In genomic region chr15:75666823-75667501, GRCh38 we compare ENCODE assay signal across 9 cellular contexts. TPM values are rescaled to one million over a fixed set of nuclear protein-coding genes. Genes with fewer than 3 reads are reported as not detected.
DNase-seq lines count a peak whose midpoint lies in the region; ATAC-seq and TF ChIP-seq lines count a peak whose summit lies in the region.
"Had no signal": no experiment of that assay in that cellular context is flagged by ENCODE, and none has a peak within 500 bp of the region (broad histone marks: within the 10 kb centered on the region; RNA-seq: fewer than 3 reads in every experiment).

No MANE protein-coding gene starts in this region.

- no peak for TF ChIP-seq POLR2A in erythroblast (IDR thresholded peaks at IDR 0.05; ENCODE audit: low read length)

- no peaks in the 10 kb centered on the region for H3K27me3 ChIP-seq in BJ (ENCODE audit: control insufficient read depth, insufficient read depth, low read length)
- no peaks in the 10 kb centered on the region for H3K27me3 ChIP-seq in esophagus (ENCODE audit: control insufficient read depth in 1 of 2, insufficient read depth in 2 of 2, low read length in 2 of 2)

- no peaks in the 10 kb centered on the region for H3K9me3 ChIP-seq in esophagus (ENCODE audit: control insufficient read depth in 2 of 2, insufficient read depth in 1 of 2, low read depth in 1 of 2, low read length in 1 of 2)

- POLR2A ChIA-PET in BJ (lab: Charles Lee): interaction anchor here (0.5 kb wide), 1 partner anchor 20 kb away, joined by 3 read pairs; no protein-coding TSS in a partner anchor

- H3K4me1 ChIP-seq in esophagus (ENCODE audit: control insufficient read depth in 2 of 2, insufficient read depth in 2 of 2, low read length in 1 of 2): peaks cover 0 to 38% of the 10 kb centered on the region in 2 donors

- no peak for TF ChIP-seq CTCF in BJ (IDR thresholded peaks at IDR 0.05; ENCODE audit: insufficient read depth, low read depth, low read length)
- TF ChIP-seq CTCF in omental fat pad (IDR thresholded peaks at IDR 0.05): no peak

- H3K4me3 ChIP-seq in BJ (ENCODE audit: low read depth, low read length) (no peak overlapping the region), esophagus (ENCODE audit: low read depth in 1 of 2, low read length in 2 of 2) (no peak overlapping the region)

- DNase-seq in BJ (ENCODE audit: low read depth): peak; percentile 98
- peak; percentile 57 for DNase-seq in NCI-H69 (lab: John Stamatoyannopoulos, UW)
- no peak for DNase-seq in omental fat pad (ENCODE audit: low spot score)
- DNase-seq in erythroblast (lab: John Stamatoyannopoulos, UW): no peak
- no peak for DNase-seq in NCI-H82 treated with DMSO at 0.1 percent for 48 hours (lab: John Stamatoyannopoulos, UW; ENCODE audit: unreplicated experiment)

- 41 to 51% methylated on average over 15 of the region's 15 CpGs for WGBS in esophagus, 2 donors

- H3K36me3 ChIP-seq in BJ (ENCODE audit: control insufficient read depth, insufficient read depth, low read length) (peaks cover 3% of the 10 kb centered on the region), esophagus (ENCODE audit: control insufficient read depth in 2 of 2, insufficient read depth in 2 of 2, low read length in 1 of 2) (peaks cover 0 to 3% of the 10 kb centered on the region in 2 donors)

- peak overlapping the region; percentile 86 to 98 for H3K27ac ChIP-seq in esophagus (ENCODE audit: low read depth in 2 of 2, low read length in 1 of 2)

- CTCF ChIA-PET in BJ (lab: Yijun Ruan, JAX): interaction anchor here (0.8 to 3.4 kb wide), 5 partner anchors 13 to 158 kb away, joined by 3 to 10 read pairs (median 3); partner anchors contain the start of genes IMP3 and SNX33

- ATAC-seq in omental fat pad (ENCODE audit: low FRiP score): peak; percentile 29
- no peak for ATAC-seq in GM18517 (IDR thresholded peaks at IDR 0.05; ENCODE audit: unreplicated experiment)
- ATAC-seq in GM19035 (IDR thresholded peaks at IDR 0.05; ENCODE audit: unreplicated experiment): no peak

RNA-seq across cellular contexts. Expression of gene SNX33, which starts 19.2 kb away (rescaled TPM):
- polyA plus RNA-seq in BJ (2011; rRNA removed) (17.3 and 23.5 TPM in 2 replicates), esophagus (10 to 100 TPM; 24.0 to 43.4 TPM)
- polyA minus RNA-seq in BJ (2011; rRNA and poly(A)+ RNA removed): 31.3 and 33.2 TPM in 2 replicates
- total RNA-seq in omental fat pad: 10 to 100 TPM; 19.9 to 43.8 (median 32.5) TPM

RNA-seq across cellular contexts. Expression of gene IMP3, which starts 26.9 kb away (rescaled TPM):
- polyA plus RNA-seq in BJ (2011; rRNA removed) (36.6 and 37.6 TPM in 2 replicates), esophagus (10 to 100 TPM; 59.4 to 91.1 TPM)
- 11.5 and 13.1 TPM in 2 replicates for polyA minus RNA-seq in BJ (2011; rRNA and poly(A)+ RNA removed)
- 100 to 1,000 TPM; 162 to 194 (median 170) TPM for total RNA-seq in omental fat pad

RNA-seq across cellular contexts. Expression of gene SNUPN, which starts 41.4 kb away (rescaled TPM):
- 25.4 and 33.9 TPM in 2 replicates for polyA plus RNA-seq in BJ (2011; rRNA removed)
- 9.9 and 16.0 TPM in 2 replicates for polyA minus RNA-seq in BJ (2011; rRNA and poly(A)+ RNA removed)
- 10 to 100 TPM in 1 of 2 donors, 1 to 10 TPM in 1; 9.6 to 11.1 TPM for polyA plus RNA-seq in esophagus
- total RNA-seq in omental fat pad: 10 to 100 TPM; 17.6 to 23.2 (median 18.7) TPM

RNA-seq across cellular contexts. Expression of gene CSPG4, which starts 45.7 kb away (rescaled TPM):
- polyA plus RNA-seq in BJ (2011; rRNA removed) (9.5 and 24.1 TPM in 2 replicates), esophagus (1 to 10 TPM; 3.0 to 4.0 TPM)
- polyA minus RNA-seq in BJ (2011; rRNA and poly(A)+ RNA removed): 17.8 and 24.3 TPM in 2 replicates
- total RNA-seq in omental fat pad: 100 to 1,000 TPM in 1 of 4 donors, 10 to 100 TPM in 3; 29.9 to 144 (median 49.7) TPM
- polyA plus RNA-seq: neural cell had no signal

Comparison
In these comparisons a context has a peak if more than half of its experiments do, and no peak if none do; other contexts are left out.
1. DNase-seq: peak in BJ (single experiment) and NCI-H69 (single experiment); none in omental fat pad (single experiment), erythroblast (0 of 2) and NCI-H82 treated with DMSO at 0.1 percent for 48 hours (single experiment).